ENCODE assay signal across 1 cellular context in the genomic region with DNA sequence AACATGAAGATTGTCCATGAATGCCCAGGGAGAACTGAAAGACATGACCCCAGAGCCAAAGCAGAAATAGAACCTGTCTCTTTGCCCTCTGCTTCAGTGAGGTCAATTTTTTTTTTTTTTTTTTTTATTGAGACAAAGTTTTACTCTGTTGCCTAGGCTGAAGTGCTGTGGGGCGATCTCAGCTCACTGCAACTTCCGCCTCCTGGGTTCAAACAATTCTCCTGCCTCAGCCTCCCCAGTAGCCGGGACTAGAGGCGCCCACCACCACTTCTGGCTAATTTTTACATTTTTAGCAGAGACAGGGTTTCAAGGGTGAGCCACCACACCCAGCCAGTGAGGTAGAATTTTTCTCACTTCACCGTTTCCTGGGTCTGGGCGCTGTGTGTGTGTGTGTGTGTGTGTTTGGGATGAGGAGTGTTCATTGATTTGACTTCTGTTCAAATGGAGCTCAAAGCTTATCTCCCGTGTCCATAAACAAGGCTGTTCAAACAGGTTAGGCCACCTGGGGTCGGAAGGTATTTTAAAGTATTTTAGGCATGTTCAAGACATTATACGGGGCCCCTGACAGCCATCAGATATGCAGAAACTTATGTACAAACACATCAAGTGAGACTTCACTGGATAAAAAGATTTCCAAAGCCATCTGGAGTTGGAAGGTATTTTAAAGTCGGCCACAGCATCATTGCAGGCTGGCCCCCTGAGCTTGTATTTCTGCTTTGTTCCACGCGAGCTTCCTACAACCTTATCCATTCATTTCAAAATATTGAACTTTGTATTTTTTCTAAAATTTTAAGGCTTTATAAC.
TF ChIP-seq lines count a peak whose summit lies in the region.

No MANE protein-coding gene starts in this region.

TF ChIP-seq in HepG2, 621 proteins besides CTCF, POLR2A, EP300 and RAD21 (continued from another document and continues in another):
- TF ChIP-seq ZNF512 (CRISPR knock-in tag; IDR thresholded peaks at IDR 0.05) = no peak
- no peak for TF ChIP-seq DMAP1 (CRISPR knock-in tag; IDR thresholded peaks at IDR 0.05)
- TF ChIP-seq ZNF761 (CRISPR knock-in tag; conservative IDR thresholded peaks at IDR 0.05) = no peak
- TF ChIP-seq, protein P1, sequence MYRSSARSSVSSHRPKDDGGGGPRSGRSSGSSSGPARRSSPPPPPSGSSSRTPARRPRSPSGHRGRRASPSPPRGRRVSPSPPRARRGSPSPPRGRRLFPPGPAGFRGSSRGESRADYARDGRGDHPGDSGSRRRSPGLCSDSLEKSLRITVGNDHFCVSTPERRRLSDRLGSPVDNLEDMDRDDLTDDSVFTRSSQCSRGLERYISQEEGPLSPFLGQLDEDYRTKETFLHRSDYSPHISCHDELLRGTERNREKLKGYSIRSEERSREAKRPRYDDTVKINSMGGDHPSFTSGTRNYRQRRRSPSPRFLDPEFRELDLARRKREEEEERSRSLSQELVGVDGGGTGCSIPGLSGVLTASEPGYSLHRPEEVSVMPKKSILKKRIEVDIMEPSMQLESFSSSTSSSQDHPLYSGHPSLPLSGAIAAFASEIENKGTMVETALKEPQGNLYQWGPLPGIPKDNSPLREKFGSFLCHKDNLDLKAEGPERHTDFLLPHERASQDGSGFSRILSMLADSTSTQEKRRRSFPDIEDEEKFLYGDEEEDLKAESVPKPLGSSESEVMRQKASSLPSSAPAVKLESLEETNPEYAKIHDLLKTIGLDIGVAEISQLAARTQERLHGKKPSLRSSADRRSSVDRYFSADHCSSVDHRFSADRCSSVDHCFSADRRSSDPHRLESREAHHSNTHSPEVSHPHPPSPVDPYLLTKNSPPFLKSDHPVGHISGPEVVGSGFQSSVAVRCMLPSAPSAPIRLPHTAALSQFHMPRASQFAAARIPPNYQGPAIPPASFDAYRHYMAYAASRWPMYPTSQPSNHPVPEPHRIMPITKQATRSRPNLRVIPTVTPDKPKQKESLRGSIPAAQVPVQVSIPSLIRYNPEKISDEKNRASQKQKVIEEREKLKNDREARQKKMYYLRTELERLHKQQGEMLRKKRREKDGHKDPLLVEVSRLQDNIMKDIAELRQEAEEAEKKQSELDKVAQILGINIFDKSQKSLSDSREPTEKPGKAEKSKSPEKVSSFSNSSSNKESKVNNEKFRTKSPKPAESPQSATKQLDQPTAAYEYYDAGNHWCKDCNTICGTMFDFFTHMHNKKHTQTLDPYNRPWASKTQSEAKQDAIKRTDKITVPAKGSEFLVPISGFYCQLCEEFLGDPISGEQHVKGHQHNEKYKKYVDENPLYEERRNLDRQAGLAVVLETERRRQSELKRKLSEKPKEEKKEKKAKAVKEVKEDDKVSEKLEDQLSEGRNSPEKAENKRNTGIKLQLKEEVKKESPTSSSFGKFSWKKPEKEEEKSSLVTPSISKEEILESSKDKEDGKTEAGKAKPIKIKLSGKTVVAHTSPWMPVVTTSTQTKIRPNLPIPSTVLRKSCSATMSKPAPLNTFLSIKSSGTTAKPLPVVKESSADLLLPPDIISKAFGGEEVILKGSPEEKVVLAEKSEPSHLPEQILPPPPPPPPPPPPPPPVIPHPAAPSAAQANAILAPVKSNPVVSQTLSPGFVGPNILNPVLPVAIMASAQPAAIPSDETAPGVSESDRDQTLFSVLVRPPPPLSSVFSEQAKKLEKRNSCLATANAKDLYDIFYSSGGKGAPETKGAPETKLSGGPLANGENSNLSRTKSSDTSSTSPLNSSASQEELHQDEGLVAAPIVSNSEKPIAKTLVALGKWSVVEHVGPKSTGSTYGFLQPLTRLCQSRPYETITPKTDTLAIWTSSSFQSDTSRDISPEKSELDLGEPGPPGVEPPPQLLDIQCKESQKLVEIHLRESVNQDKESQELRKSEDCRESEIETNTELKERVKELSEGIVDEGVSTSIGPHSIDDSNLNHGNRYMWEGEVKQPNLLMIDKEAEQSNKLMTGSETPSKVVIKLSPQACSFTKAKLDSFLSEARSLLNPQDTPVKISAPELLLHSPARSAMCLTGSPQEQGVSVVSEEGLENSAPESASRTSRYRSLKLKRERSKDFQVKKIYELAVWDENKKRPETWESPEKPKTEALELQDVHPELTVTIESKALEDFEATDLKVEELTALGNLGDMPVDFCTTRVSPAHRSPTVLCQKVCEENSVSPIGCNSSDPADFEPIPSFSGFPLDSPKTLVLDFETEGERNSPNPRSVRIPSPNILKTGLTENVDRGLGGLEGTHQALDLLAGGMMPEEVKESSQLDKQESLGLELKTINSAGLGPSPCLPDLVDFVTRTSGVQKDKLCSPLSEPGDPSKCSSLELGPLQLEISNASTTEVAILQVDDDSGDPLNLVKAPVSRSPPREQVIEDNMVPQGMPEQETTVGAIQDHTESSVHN (CRISPR knock-in tag; IDR thresholded peaks at IDR 0.05) = no peak
- TF ChIP-seq ESRRA (CRISPR knock-in tag; IDR thresholded peaks at IDR 0.05; ENCODE audit: low read depth) = peak; percentile 78
- peak; percentile 85 for TF ChIP-seq NR2F6 (IDR thresholded peaks at IDR 0.05)
- peak; percentile 82 for TF ChIP-seq NR2F6 (CRISPR knock-in tag; IDR thresholded peaks at IDR 0.05)
- peak; percentile 91 for TF ChIP-seq ONECUT2 (CRISPR knock-in tag; IDR thresholded peaks at IDR 0.05)
- TF ChIP-seq, protein P2, sequence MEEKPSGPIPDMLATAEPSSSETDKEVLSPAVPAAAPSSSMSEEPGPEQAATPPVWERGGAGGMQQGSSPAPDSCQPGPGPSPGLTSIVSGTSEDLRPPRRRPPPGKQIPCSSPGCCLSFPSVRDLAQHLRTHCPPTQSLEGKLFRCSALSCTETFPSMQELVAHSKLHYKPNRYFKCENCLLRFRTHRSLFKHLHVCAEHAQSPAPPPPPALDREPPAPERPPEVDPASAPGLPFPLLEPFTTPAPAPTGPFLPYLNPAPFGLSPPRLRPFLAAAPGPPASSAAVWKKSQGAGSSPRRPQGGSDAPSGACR (CRISPR knock-in tag; IDR thresholded peaks at IDR 0.05) = peak; percentile 65; the same call in 1 of the 2 replicates
- TF ChIP-seq, protein P3, sequence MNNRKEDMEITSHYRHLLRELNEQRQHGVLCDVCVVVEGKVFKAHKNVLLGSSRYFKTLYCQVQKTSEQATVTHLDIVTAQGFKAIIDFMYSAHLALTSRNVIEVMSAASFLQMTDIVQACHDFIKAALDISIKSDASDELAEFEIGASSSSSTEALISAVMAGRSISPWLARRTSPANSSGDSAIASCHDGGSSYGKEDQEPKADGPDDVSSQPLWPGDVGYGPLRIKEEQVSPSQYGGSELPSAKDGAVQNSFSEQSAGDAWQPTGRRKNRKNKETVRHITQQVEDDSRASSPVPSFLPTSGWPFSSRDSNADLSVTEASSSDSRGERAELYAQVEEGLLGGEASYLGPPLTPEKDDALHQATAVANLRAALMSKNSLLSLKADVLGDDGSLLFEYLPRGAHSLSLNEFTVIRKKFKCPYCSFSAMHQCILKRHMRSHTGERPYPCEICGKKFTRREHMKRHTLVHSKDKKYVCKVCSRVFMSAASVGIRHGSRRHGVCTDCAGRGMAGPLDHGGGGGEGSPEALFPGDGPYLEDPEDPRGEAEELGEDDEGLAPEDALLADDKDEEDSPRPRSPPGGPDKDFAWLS (CRISPR knock-in tag; IDR thresholded peaks at IDR 0.05; ENCODE audit: borderline replicate concordance) = no peak
- no peak for TF ChIP-seq ZNF484 (CRISPR knock-in tag; IDR thresholded peaks at IDR 0.05; ENCODE audit: borderline replicate concordance, low read depth)
- peak; percentile 68; the same call in 1 of the 2 replicates for TF ChIP-seq ZNF646 (CRISPR knock-in tag; IDR thresholded peaks at IDR 0.05)
- TF ChIP-seq, protein P4, sequence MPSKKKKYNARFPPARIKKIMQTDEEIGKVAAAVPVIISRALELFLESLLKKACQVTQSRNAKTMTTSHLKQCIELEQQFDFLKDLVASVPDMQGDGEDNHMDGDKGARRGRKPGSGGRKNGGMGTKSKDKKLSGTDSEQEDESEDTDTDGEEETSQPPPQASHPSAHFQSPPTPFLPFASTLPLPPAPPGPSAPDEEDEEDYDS (CRISPR knock-in tag; IDR thresholded peaks at IDR 0.05) = no peak
- no peak; the same call in 1 of the 2 replicates for TF ChIP-seq HNF4G (IDR thresholded peaks at IDR 0.05; ENCODE audit: borderline replicate concordance, low read depth, low read length)
- TF ChIP-seq HNF4G (CRISPR knock-in tag; IDR thresholded peaks at IDR 0.05; ENCODE audit: borderline replicate concordance, low read depth) = peak; percentile 32; the same call in 1 of the 2 replicates
- peak; percentile 76 for TF ChIP-seq ZNF605 (CRISPR knock-in tag; IDR thresholded peaks at IDR 0.05)
- no peak for TF ChIP-seq TCF12 (IDR thresholded peaks at IDR 0.05)
- peak; percentile 78; the same call in 1 of the 2 replicates for TF ChIP-seq TCF12 (CRISPR knock-in tag; IDR thresholded peaks at IDR 0.05)
- 0 out of 2 replicates have a peak, but pooled peaks have one; percentile 54 for TF ChIP-seq TARDBP (CRISPR knock-in tag; IDR thresholded peaks at IDR 0.05)
- no peak for TF ChIP-seq RBM22 (optimal IDR thresholded peaks at IDR 0.05; ENCODE audit: low read length)
- peak; percentile 77; the same call in 1 of the 2 replicates for TF ChIP-seq TBX3 (IDR thresholded peaks at IDR 0.05; ENCODE audit: borderline replicate concordance)
- TF ChIP-seq ZNF335 (CRISPR knock-in tag; IDR thresholded peaks at IDR 0.05) = no peak
- peak; percentile 53; the same call in 1 of the 2 replicates for TF ChIP-seq ARID4A (CRISPR knock-in tag; IDR thresholded peaks at IDR 0.05; ENCODE audit: borderline replicate concordance)
- TF ChIP-seq KDM5A (IDR thresholded peaks at IDR 0.05; ENCODE audit: borderline replicate concordance, low read length) = no peak
